Comparison of ENCODE assay signal across 13 cellular contexts in genomic region chr2:86482034-86482433, GRCh38. TPM values are rescaled to one million over a fixed set of nuclear protein-coding genes. Genes with fewer than 3 reads are reported as not detected.
DNase-seq lines count a peak whose midpoint lies in the region; ATAC-seq, FAIRE-seq and TF ChIP-seq lines count a peak whose summit lies in the region.
"Had no signal": no experiment of that assay in that cellular context is flagged by ENCODE, and none has a peak within 500 bp of the region (broad histone marks: within the 10 kb centered on the region; RNA-seq: fewer than 3 reads in every experiment).

No MANE protein-coding gene starts in this region.

- no peaks in the 10 kb centered on the region for H3K9me3 ChIP-seq in gastroesophageal sphincter
- H3K9me3 ChIP-seq: neutrophil had no signal

- no peaks in the 10 kb centered on the region for H3K27me3 ChIP-seq in gastroesophageal sphincter
- H3K27me3 ChIP-seq: neutrophil had no signal

- no peak overlapping the region for H3K4me3 Mint-ChIP-seq in activated naive CD8-positive, alpha-beta T cell

- DNase-seq in stimulated activated CD4-positive, alpha-beta T cell treated with anti-CD3 and anti-CD28 coated beads, Interleukin-15, amount 100 ng/mL, for 24 hours = peak; percentile 15
- no peak for DNase-seq in stimulated activated CD4-positive, alpha-beta T cell treated with anti-CD3 and anti-CD28 coated beads, Interleukin-4, amount 100 ng/mL, for 1 hour
- DNase-seq in A172 (ENCODE audit: low spot score) (no peak), frontal cortex (ENCODE audit: low spot score in 2 of 2) (no peak)
- DNase-seq: GF-D8, NCI-H2171 had no signal

- FAIRE-seq in frontal cortex (lab: Jason Lieb, UNC) = no peak
- FAIRE-seq: K562, keratinocyte had no signal

- 78 to 84% methylated on average over 2 to 3 of the region's 3 CpGs for WGBS in gastroesophageal sphincter (ENCODE audit: low coverage in 1 of 2), 2 donors

- no peak for TF ChIP-seq POLR2A in gastroesophageal sphincter (IDR thresholded peaks at IDR 0.05)

- peak overlapping the region; percentile 62 to 85 (median 78) for H3K27ac ChIP-seq in gastroesophageal sphincter
- H3K27ac ChIP-seq: neutrophil had no signal

- H3K9me3 Mint-ChIP-seq in activated naive CD8-positive, alpha-beta T cell (ENCODE audit: low read depth) = no peaks in the 10 kb centered on the region

- ATAC-seq in gastroesophageal sphincter = no peak
- no peak for ATAC-seq in HG03521 (IDR thresholded peaks at IDR 0.05; ENCODE audit: unreplicated experiment)
- ATAC-seq in HG02759 (IDR thresholded peaks at IDR 0.05; ENCODE audit: unreplicated experiment) = no peak
- ATAC-seq: K562 had no signal

- H3K4me1 Mint-ChIP-seq in activated naive CD8-positive, alpha-beta T cell (ENCODE audit: low read depth) = peaks cover 39% of the 10 kb centered on the region

- no peak overlapping the region for H3K4me3 ChIP-seq in gastroesophageal sphincter
- H3K4me3 ChIP-seq: K562 had no signal

- TF ChIP-seq CTCF in gastroesophageal sphincter (IDR thresholded peaks at IDR 0.05) = no peak

- H3K4me1 ChIP-seq in gastroesophageal sphincter = peaks cover 18 to 57% (median 27%) of the 10 kb centered on the region in 3 donors

- TF ChIP-seq EP300 in gastroesophageal sphincter (IDR thresholded peaks at IDR 0.05) = no peak

- peaks cover 25% of the 10 kb centered on the region for H3K36me3 Mint-ChIP-seq in activated naive CD8-positive, alpha-beta T cell

- peak overlapping the region; percentile 85 for H3K27ac Mint-ChIP-seq in activated naive CD8-positive, alpha-beta T cell

- peaks cover 7 to 98% of the 10 kb centered on the region in 2 donors for H3K36me3 ChIP-seq in gastroesophageal sphincter

- no peaks in the 10 kb centered on the region for H3K27me3 Mint-ChIP-seq in activated naive CD8-positive, alpha-beta T cell

RNA-seq across cellular contexts. Expression of gene KDM3A, which starts 40.9 kb away (rescaled TPM):
- 10 to 100 TPM; 40.5 to 81.8 (median 63.2) TPM for total RNA-seq in gastroesophageal sphincter
- total RNA-seq in A172 (2014; rRNA removed; shearing (Covaris generic)) = 9.8 and 11.9 TPM in 2 replicates
- total RNA-seq in frontal cortex = 19.6 TPM
